20 cellular contexts compared by ENCODE assay signal in genomic region chr1:157001304-157001703, GRCh38. TPM values are rescaled to one million over a fixed set of nuclear protein-coding genes. Genes with fewer than 3 reads are reported as not detected.
DNase-seq lines count a peak whose midpoint lies in the region; ATAC-seq, FAIRE-seq and TF ChIP-seq lines count a peak whose summit lies in the region.
"Had no signal": no experiment of that assay in that cellular context is flagged by ENCODE, and none has a peak within 500 bp of the region (broad histone marks: within the 10 kb centered on the region; RNA-seq: fewer than 3 reads in every experiment).

No MANE protein-coding gene starts in this region.

- TF ChIP-seq CTCF in bronchial epithelial cell (IDR thresholded peaks at IDR 0.05; ENCODE audit: insufficient read depth, low read length, severe bottlenecking) (no peak), fibroblast of pulmonary artery (IDR thresholded peaks at IDR 0.05; ENCODE audit: low read length, missing control alignments) (no peak), Calu3 (IDR thresholded peaks at IDR 0.05; ENCODE audit: unreplicated experiment) (no peak)

- H3K4me1 Mint-ChIP-seq in activated T-cell treated with anti-CD3 and anti-CD28 coated beads, Interleukin-2, amount 50 U/mL, for 4 hours (ENCODE audit: low read depth): no peaks in the 10 kb centered on the region
- H3K4me1 Mint-ChIP-seq in Calu3 (ENCODE audit: low read depth, unreplicated experiment): peaks cover 13% of the 10 kb centered on the region
- H3K4me1 Mint-ChIP-seq: CD8-positive, alpha-beta memory T cell had no signal

- H3K4me3 Mint-ChIP-seq in activated T-cell treated with anti-CD3 and anti-CD28 coated beads, Interleukin-2, amount 50 U/mL, for 4 hours: no peak overlapping the region
- no peak overlapping the region for H3K4me3 Mint-ChIP-seq in Calu3 (ENCODE audit: low read depth, unreplicated experiment)
- H3K4me3 Mint-ChIP-seq: CD8-positive, alpha-beta memory T cell; H9 had no signal

- H3K4me3 ChIP-seq in bronchial epithelial cell (ENCODE audit: low read depth, low read length) (no peak overlapping the region), fibroblast of pulmonary artery (replicated peaks; ENCODE audit: low read depth, low read length) (no peak overlapping the region)
- H3K4me3 ChIP-seq: BLaER1 treated with 17β-estradiol and CSF1 and Interleukin-3, amounts not matched to agents 10 nM and 100 nM had no signal

- H3K9me3 Mint-ChIP-seq in activated T-cell treated with anti-CD3 and anti-CD28 coated beads, Interleukin-2, amount 50 U/mL, for 4 hours: no peaks in the 10 kb centered on the region
- H3K9me3 Mint-ChIP-seq in Calu3 (ENCODE audit: low read depth, unreplicated experiment): no peaks in the 10 kb centered on the region
- H3K9me3 Mint-ChIP-seq: CD8-positive, alpha-beta memory T cell; H9 had no signal

- CTCF ChIA-PET in Calu3 (lab: Charles Lee): no interaction called here

- H3K27me3 Mint-ChIP-seq in activated T-cell treated with anti-CD3 and anti-CD28 coated beads, Interleukin-2, amount 50 U/mL, for 4 hours (ENCODE audit: low read depth): peaks cover 14% of the 10 kb centered on the region
- no peaks in the 10 kb centered on the region for H3K27me3 Mint-ChIP-seq in Calu3 (ENCODE audit: unreplicated experiment)

- BruUV-seq in Calu3 (replicated peaks; lab: Mats Ljungman, UMichigan): no TSS peak

- intact Hi-C loops in Calu3 (cut with micrococcal nuclease; ENCODE audit: unreplicated experiment) (no loop called here), head of caudate nucleus (cut with DNase I) (no loop called here)

- no peak for ATAC-seq in activated T-cell treated with anti-CD3 and anti-CD28 coated beads, Interleukin-2, amount 50 U/mL, for 4 hours

- peak; percentile 26 for DNase-seq in AG08396 (ENCODE audit: low spot score)
- DNase-seq in LHCN-M2 (ENCODE audit: low read depth): peak; percentile 10
- DNase-seq in bronchial epithelial cell (ENCODE audit: low read depth): peak; percentile 51
- peak; percentile 12 for DNase-seq in fibroblast of pulmonary artery (ENCODE audit: low read depth)
- DNase-seq in activated T-cell treated with anti-CD3 and anti-CD28 coated beads, Interleukin-2, amount 50 U/mL, for 4 hours: no peak
- DNase-seq in Calu3: no peak
- DNase-seq in head of caudate nucleus: no peak
- no peak for DNase-seq in germinal center (ENCODE audit: low spot score)
- DNase-seq: 8988T; CD8-positive, alpha-beta memory T cell; DMS 273 treated with DMSO at 0.1 percent for 48 hours; H9; Karpas-422; NCI-H1417; NCI-H187 treated with DMSO at 0.1 percent for 48 hours; NCI-H526 treated with DMSO at 0.1 percent for 48 hours; NK-92 treated with Interleukin-12 subunit alpha and Interleukin-12 subunit beta, amount 100 ng/mL, for 24 hours; OCI-M1; SHP77 treated with DMSO at 0.1 percent for 48 hours had no signal

- H3K27me3 ChIP-seq in bronchial epithelial cell (ENCODE audit: control insufficient read depth, insufficient read depth, low read length): no peaks in the 10 kb centered on the region
- H3K27me3 ChIP-seq: BLaER1 treated with 17β-estradiol and CSF1 and Interleukin-3, amounts not matched to agents 10 nM and 100 nM had no signal

- no peak overlapping the region for H3K27ac Mint-ChIP-seq in Calu3 (ENCODE audit: unreplicated experiment)
- H3K27ac Mint-ChIP-seq: CD8-positive, alpha-beta memory T cell had no signal

- FAIRE-seq in bronchial epithelial cell (lab: Jason Lieb, UNC): no peak

- no peaks in the 10 kb centered on the region for H3K36me3 Mint-ChIP-seq in activated T-cell treated with anti-CD3 and anti-CD28 coated beads, Interleukin-2, amount 50 U/mL, for 4 hours (ENCODE audit: insufficient read depth)
- H3K36me3 Mint-ChIP-seq in Calu3 (ENCODE audit: insufficient read depth, unreplicated experiment): no peaks in the 10 kb centered on the region
- H3K36me3 Mint-ChIP-seq: CD8-positive, alpha-beta memory T cell had no signal

- no peaks in the 10 kb centered on the region for H3K36me3 ChIP-seq in bronchial epithelial cell (ENCODE audit: control insufficient read depth, insufficient read depth, low read length)

RNA-seq across cellular contexts. Expression of gene ARHGEF11, which starts 44.2 kb away (rescaled TPM):
- 22.4 and 25.1 TPM in 2 replicates for total RNA-seq in LHCN-M2 (2014; rRNA removed)
- 8.9 TPM for polyA plus RNA-seq in LHCN-M2 (2012)
- total RNA-seq in bronchial epithelial cell: 12.4 and 22.3 TPM in 2 replicates
- 1 to 10 TPM; 1.4 to 1.8 (median 1.7) TPM for total RNA-seq in activated T-cell treated with anti-CD3 and anti-CD28 coated beads, Interleukin-2, amount 50 U/mL, for 4 hours
- total RNA-seq in Calu3 (2022): 44.1 and 46.6 TPM in 2 replicates

Comparison
In these comparisons a context has a peak if more than half of its experiments do, and no peak if none do; other contexts are left out.
1. DNase-seq: peak in AG08396 (single experiment), LHCN-M2 (single experiment), bronchial epithelial cell (single experiment) and fibroblast of pulmonary artery (single experiment); none in activated T-cell treated with anti-CD3 and anti-CD28 coated beads, Interleukin-2, amount 50 U/mL, for 4 hours (single experiment), Calu3 (single experiment), head of caudate nucleus (0 of 42) and germinal center (single experiment).